Comparison of ENCODE assay signal across 11 cellular contexts in the genomic region with DNA sequence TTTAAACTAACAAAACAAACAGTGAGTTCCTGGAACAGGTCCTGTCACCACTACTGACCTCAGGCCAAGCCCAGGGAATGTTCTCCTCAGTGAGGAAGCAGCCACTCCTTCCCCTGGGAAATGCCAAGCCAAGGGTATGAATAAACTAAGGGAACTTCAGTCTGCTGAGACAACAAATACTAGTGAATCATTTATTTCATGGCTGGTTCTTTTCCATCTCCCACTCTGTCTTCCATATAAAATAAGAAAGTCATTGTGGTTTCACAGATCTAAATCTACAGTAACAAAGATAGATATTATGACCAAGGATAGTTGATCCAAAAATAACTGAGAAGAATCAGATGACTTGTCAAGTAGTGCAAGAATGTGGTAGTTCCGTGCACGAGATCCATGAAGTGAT.
A peak's percentile ranks its signal among the peaks of the same experiment; 100 is the strongest.
DNase-seq lines count a peak whose midpoint lies in the region; ATAC-seq and TF ChIP-seq lines count a peak whose summit lies in the region.
"Had no signal": no experiment of that assay in that cellular context is flagged by ENCODE, and none has a peak within 500 bp of the region (broad histone marks: within the 10 kb centered on the region; RNA-seq: fewer than 3 reads in every experiment).

No MANE protein-coding gene starts in this region.

- TF ChIP-seq CTCF in parathyroid adenoma (IDR thresholded peaks at IDR 0.05): no peak

- H3K4me1 ChIP-seq in SJSA1 (replicated peaks) (peaks cover 11% of the 10 kb centered on the region), parathyroid adenoma (peaks cover 4% of the 10 kb centered on the region)

- H3K36me3 ChIP-seq in SJSA1 (no peaks in the 10 kb centered on the region), parathyroid adenoma (ENCODE audit: control insufficient read depth, insufficient read depth, low read length) (no peaks in the 10 kb centered on the region)
- H3K36me3 ChIP-seq: thoracic aorta had no signal

- H3K79me2 ChIP-seq in parathyroid adenoma: no peaks in the 10 kb centered on the region

- H3K4me3 ChIP-seq in SJSA1 (no peak overlapping the region), parathyroid adenoma (ENCODE audit: low read depth, low read length) (no peak overlapping the region)
- H3K4me3 ChIP-seq: thoracic aorta had no signal

- no peak overlapping the region for H3K4me2 ChIP-seq in parathyroid adenoma (ENCODE audit: low read length)

- no peak overlapping the region for H3K9ac ChIP-seq in parathyroid adenoma

- H2AFZ ChIP-seq in parathyroid adenoma: peak overlapping the region; percentile 6

- no peak for ATAC-seq in HG03108 (IDR thresholded peaks at IDR 0.05; ENCODE audit: unreplicated experiment)
- ATAC-seq in HG03442 (IDR thresholded peaks at IDR 0.05; ENCODE audit: unreplicated experiment): no peak
- ATAC-seq: activated CD8-positive, alpha-beta T cell treated with anti-CD3 and anti-CD28 coated beads, Interleukin-2, amount 10 ng/mL, durations not matched to agents 7 days and 5 days; activated naive CD8-positive, alpha-beta T cell treated with anti-CD3 and anti-CD28 coated beads, Interleukin-2, amount 50 U/mL, for 24 hours had no signal

- H3K27ac ChIP-seq in SJSA1 (0 out of 2 replicates have a peak overlapping the region, but pooled peaks have one; percentile 5), parathyroid adenoma (no peak overlapping the region)
- H3K27ac ChIP-seq: thoracic aorta had no signal

- DNase-seq in EL (peak; percentile 86), SJSA1 (ENCODE audit: low read depth in 1 of 2, low spot score in 2 of 2) (peak; percentile 59 to 63), fibroblast of gingiva (ENCODE audit: low read depth) (peak; percentile 95), NCI-H1930 (lab: John Stamatoyannopoulos, UW) (no peak)
- DNase-seq in activated CD4-positive, alpha-beta T cell treated with anti-CD3 and anti-CD28 coated beads, Interleukin-2, amount 50 U/mL, for 4 hours: no peak
- DNase-seq: activated CD8-positive, alpha-beta T cell treated with anti-CD3 and anti-CD28 coated beads, Interleukin-2, amount 10 ng/mL, durations not matched to agents 7 days and 5 days; activated naive CD8-positive, alpha-beta T cell treated with anti-CD3 and anti-CD28 coated beads, Interleukin-2, amount 50 U/mL, for 24 hours had no signal

- H3K9me3 ChIP-seq in SJSA1 (replicated peaks): no peaks in the 10 kb centered on the region
- no peaks in the 10 kb centered on the region for H3K9me3 ChIP-seq in parathyroid adenoma (ENCODE audit: control insufficient read depth, low read length)
- H3K9me3 ChIP-seq: thoracic aorta had no signal

- H3K27me3 ChIP-seq in SJSA1 (replicated peaks): no peaks in the 10 kb centered on the region
- no peaks in the 10 kb centered on the region for H3K27me3 ChIP-seq in parathyroid adenoma (ENCODE audit: control insufficient read depth, insufficient read depth, low read length)

Comparison
In these comparisons a context has a peak if more than half of its experiments do, and no peak if none do; other contexts are left out.
1. DNase-seq: peak in EL (single experiment), SJSA1 (2 of 2) and fibroblast of gingiva (single experiment); none in activated CD4-positive, alpha-beta T cell treated with anti-CD3 and anti-CD28 coated beads, Interleukin-2, amount 50 U/mL, for 4 hours (0 of 2) and NCI-H1930 (0 of 2).